Comparison of ENCODE assay signal across 28 cellular contexts in genomic region chr15:69661871-69662667, GRCh38.
"Had no signal": no experiment of that assay in that cellular context is flagged by ENCODE, and none has a peak within 500 bp of the region (broad histone marks: within the 10 kb centered on the region; RNA-seq: fewer than 3 reads in every experiment).

No MANE protein-coding gene starts in this region.

- H3K36me3 ChIP-seq: ascending aorta, cardiac muscle cell, colonic mucosa, left ventricle myocardium inferior, ovary, sigmoid colon, tibial nerve had no signal

- H3K27me3 ChIP-seq: ascending aorta, cardiac muscle cell, colonic mucosa, ovary, tibial nerve had no signal

- H3K9me3 ChIP-seq: ascending aorta, colonic mucosa, left ventricle myocardium inferior, ovary, psoas muscle, sigmoid colon, tibial nerve had no signal

- H3K4me2 ChIP-seq: smooth muscle cell had no signal

- H3K27ac Mint-ChIP-seq: activated CD4-positive, alpha-beta T cell treated with anti-CD3 and anti-CD28 coated beads, Interleukin-2, amount 10 ng/mL, durations not matched to agents 7 days and 5 days; activated CD8-positive, alpha-beta T cell treated with anti-CD3 and anti-CD28 coated beads for 36 hours; activated naive CD4-positive, alpha-beta T cell treated with anti-CD3 and anti-CD28 coated beads, Interleukin-2, amount 10 ng/mL, durations not matched to agents 7 days and 5 days; activated naive CD8-positive, alpha-beta T cell treated with anti-CD3 and anti-CD28 coated beads, Interleukin-2, amount 10 ng/mL, durations not matched to agents 7 days and 5 days; activated T-helper 1 cell treated with anti-CD3 and anti-CD28 coated beads, Interleukin-12 subunit alpha, Interleukin-12 subunit beta, Interleukin-2, Interleukin-4 antibody, amounts not matched to agents 30 ng/mL and 10 ng/mL and 1 ng/mL, durations not matched to agents 14 hours and 24 hours and 36 hours; nephron; WTC11 had no signal

- H3K36me3 Mint-ChIP-seq: activated naive CD4-positive, alpha-beta T cell treated with anti-CD3 and anti-CD28 coated beads, Interleukin-2, amount 10 ng/mL, durations not matched to agents 7 days and 5 days; brain; WTC11 had no signal

- H3K4me1 ChIP-seq: ascending aorta, colonic mucosa, psoas muscle had no signal

- H3K4me3 ChIP-seq: ascending aorta, cardiac muscle cell, colonic mucosa, dorsolateral prefrontal cortex, left ventricle myocardium inferior, ovary, psoas muscle, sigmoid colon, smooth muscle cell, tibial nerve had no signal

- DNase-seq: activated CD4-positive, alpha-beta T cell treated with anti-CD3 and anti-CD28 coated beads for 1 hour; activated CD4-positive, alpha-beta T cell treated with anti-CD3 and anti-CD28 coated beads, Interleukin-2, amount 10 ng/mL, durations not matched to agents 7 days and 5 days; activated CD8-positive, alpha-beta T cell treated with anti-CD3 and anti-CD28 coated beads for 36 hours; activated gamma-delta T cell; activated naive CD4-positive, alpha-beta T cell treated with anti-CD3 and anti-CD28 coated beads, Interleukin-2, amount 10 ng/mL, durations not matched to agents 7 days and 5 days; activated naive CD8-positive, alpha-beta T cell treated with anti-CD3 and anti-CD28 coated beads, Interleukin-2, amount 10 ng/mL, durations not matched to agents 7 days and 5 days; activated T-cell treated with anti-CD3 and anti-CD28 coated beads for 4 hours; cerebellar nuclear complex; colonic mucosa; dorsolateral prefrontal cortex; effector memory CD4-positive, alpha-beta T cell; left ventricle myocardium inferior; ovary; psoas muscle; sigmoid colon; stimulated activated CD4-positive, alpha-beta T cell treated with anti-CD3 and anti-CD28 coated beads, Interleukin-1b, Interleukin-23, amount 100 ng/mL, for 48 hours; stimulated activated naive CD4-positive, alpha-beta T cell treated with Interleukin-2 at 50 U/mL for 16 hours; T-helper 17 cell had no signal

- H3K9me3 Mint-ChIP-seq: activated CD4-positive, alpha-beta T cell treated with anti-CD3 and anti-CD28 coated beads, Interleukin-2, amount 10 ng/mL, durations not matched to agents 7 days and 5 days; activated CD8-positive, alpha-beta T cell treated with anti-CD3 and anti-CD28 coated beads for 36 hours; activated naive CD4-positive, alpha-beta T cell treated with anti-CD3 and anti-CD28 coated beads, Interleukin-2, amount 10 ng/mL, durations not matched to agents 7 days and 5 days; activated naive CD8-positive, alpha-beta T cell treated with anti-CD3 and anti-CD28 coated beads, Interleukin-2, amount 10 ng/mL, durations not matched to agents 7 days and 5 days; activated T-helper 1 cell treated with anti-CD3 and anti-CD28 coated beads, Interleukin-12 subunit alpha, Interleukin-12 subunit beta, Interleukin-2, Interleukin-4 antibody, amounts not matched to agents 30 ng/mL and 10 ng/mL and 1 ng/mL, durations not matched to agents 14 hours and 24 hours and 36 hours; brain; nephron; WTC11 had no signal

- ATAC-seq: activated CD8-positive, alpha-beta T cell treated with anti-CD3 and anti-CD28 coated beads for 36 hours; psoas muscle; T-helper 17 cell; WTC11 had no signal

- H3K4me3 Mint-ChIP-seq: activated CD4-positive, alpha-beta T cell treated with anti-CD3 and anti-CD28 coated beads, Interleukin-2, amount 10 ng/mL, durations not matched to agents 7 days and 5 days; activated CD8-positive, alpha-beta T cell treated with anti-CD3 and anti-CD28 coated beads for 36 hours; activated naive CD4-positive, alpha-beta T cell treated with anti-CD3 and anti-CD28 coated beads, Interleukin-2, amount 10 ng/mL, durations not matched to agents 7 days and 5 days; activated naive CD8-positive, alpha-beta T cell treated with anti-CD3 and anti-CD28 coated beads, Interleukin-2, amount 10 ng/mL, durations not matched to agents 7 days and 5 days; activated T-helper 1 cell treated with anti-CD3 and anti-CD28 coated beads, Interleukin-12 subunit alpha, Interleukin-12 subunit beta, Interleukin-2, Interleukin-4 antibody, amounts not matched to agents 30 ng/mL and 10 ng/mL and 1 ng/mL, durations not matched to agents 14 hours and 24 hours and 36 hours; brain; nephron; T-helper 17 cell; WTC11 had no signal

- FAIRE-seq: frontal cortex, islet of Langerhans had no signal

- H3K27ac ChIP-seq: ascending aorta, cardiac muscle cell, colonic mucosa, dorsolateral prefrontal cortex, left ventricle myocardium inferior, ovary, psoas muscle, sigmoid colon, tibial nerve had no signal
